Comparison of ENCODE assay signal across 1 cellular context in the genomic region with DNA sequence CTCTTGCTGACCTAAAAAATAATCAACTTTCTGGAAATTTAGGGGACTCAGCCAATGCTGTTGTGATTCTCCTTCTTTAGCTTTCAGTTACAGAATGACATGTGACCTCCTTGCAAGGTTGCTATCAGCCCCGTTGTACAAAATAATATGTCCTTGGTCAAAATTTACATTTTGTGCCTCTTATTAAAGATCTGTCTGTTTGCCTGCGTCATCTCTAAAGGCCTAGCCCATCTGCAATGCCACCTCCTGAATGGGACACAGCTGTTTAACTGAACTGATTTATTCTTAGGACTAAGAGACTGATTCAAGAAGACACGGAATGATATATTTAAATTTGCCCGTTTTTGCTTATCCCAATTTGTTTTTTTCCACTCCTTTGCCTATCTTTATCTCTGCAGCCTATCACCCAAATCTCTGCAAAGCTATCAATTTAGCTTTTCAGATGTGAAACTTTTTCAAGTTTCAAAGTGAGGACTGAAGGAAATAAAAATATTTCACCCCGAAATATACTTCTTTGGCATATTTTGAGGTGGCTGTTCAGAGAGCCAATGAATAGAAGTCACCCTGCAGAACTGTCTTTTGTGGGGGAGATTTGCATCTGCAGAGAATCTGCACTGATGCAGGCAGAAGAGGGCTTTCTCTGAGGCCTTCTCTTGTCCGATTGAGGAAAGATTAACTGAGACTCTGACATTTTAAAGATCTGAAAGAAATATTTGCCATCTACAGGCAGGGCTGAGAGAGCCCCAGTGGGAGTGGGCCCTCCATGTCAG.
TF ChIP-seq lines count a peak whose summit lies in the region.

No MANE protein-coding gene starts in this region.

TF ChIP-seq in GM23338, 12 proteins besides CTCF, POLR2A, EP300 and RAD21 (continued from another document):
- TF ChIP-seq EZH2phosphoT487 (IDR thresholded peaks at IDR 0.05; ENCODE audit: unreplicated experiment) = no peak
- no peak for TF ChIP-seq STAT1 (IDR thresholded peaks at IDR 0.05; ENCODE audit: unreplicated experiment)
- no peak for TF ChIP-seq CREB1 (CRISPR knock-in tag; IDR thresholded peaks at IDR 0.05; ENCODE audit: low read depth)
- no peak for TF ChIP-seq ZNF331 (CRISPR knock-in tag; IDR thresholded peaks at IDR 0.05; ENCODE audit: low read depth)
TF ChIP-seq in GM23338: peak in this region for 0.
